Comparison of ENCODE assay signal across 31 cellular contexts in the genomic region with DNA sequence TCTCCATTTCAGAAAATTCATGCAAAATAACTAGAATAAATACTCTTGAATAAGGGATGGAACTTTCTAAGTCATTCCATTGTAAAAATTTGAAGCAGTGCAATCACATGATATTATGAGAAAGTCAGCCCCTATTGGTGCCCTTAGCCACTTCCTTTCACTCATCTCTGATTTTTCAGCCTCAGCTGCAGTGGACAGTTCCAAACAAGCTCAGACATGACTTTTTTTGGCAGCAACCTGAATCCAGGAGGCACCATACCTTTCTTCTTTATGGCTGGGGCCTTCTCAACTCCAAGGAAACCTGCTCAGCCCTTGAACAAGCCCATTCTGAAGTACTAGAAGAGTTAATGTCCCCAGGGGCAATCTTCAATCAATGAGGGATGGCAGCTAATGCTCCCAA. TPM values are rescaled to one million over a fixed set of nuclear protein-coding genes. Genes with fewer than 3 reads are reported as not detected.
A peak's percentile ranks its signal among the peaks of the same experiment; 100 is the strongest.
DNase-seq lines count a peak whose midpoint lies in the region; ATAC-seq, FAIRE-seq and TF ChIP-seq lines count a peak whose summit lies in the region.
"Had no signal": no experiment of that assay in that cellular context is flagged by ENCODE, and none has a peak within 500 bp of the region (broad histone marks: within the 10 kb centered on the region; RNA-seq: fewer than 3 reads in every experiment).

No MANE protein-coding gene starts in this region.

- no peak overlapping the region for H2BK120ac ChIP-seq in trophoblast cell (ENCODE audit: insufficient read depth, low read length, poor library complexity)

- H3K36me3 Mint-ChIP-seq in MCF 10A (ENCODE audit: insufficient read depth, unreplicated experiment): peaks cover 5% of the 10 kb centered on the region

- no peak overlapping the region for H3K14ac ChIP-seq in trophoblast cell (ENCODE audit: low read length)

- H3K9me3 ChIP-seq in breast epithelium (no peaks in the 10 kb centered on the region), trophoblast cell (ENCODE audit: insufficient read depth, low read depth, low read length) (no peaks in the 10 kb centered on the region), uterus (no peaks in the 10 kb centered on the region)
- H3K9me3 ChIP-seq: BLaER1 treated with 17β-estradiol and CSF1 and Interleukin-3, amounts not matched to agents 10 nM and 100 nM had no signal

- H2BK12ac ChIP-seq in trophoblast cell (ENCODE audit: low read length): peak overlapping the region; percentile 60

- H4K8ac ChIP-seq in trophoblast cell (ENCODE audit: low read depth, low read length): no peak overlapping the region

- H3K27ac ChIP-seq in breast epithelium (no peak overlapping the region), trophoblast cell (ENCODE audit: low read depth, low read length) (no peak overlapping the region), uterus (no peak overlapping the region)
- H3K27ac ChIP-seq: BLaER1 treated with 17β-estradiol and CSF1 and Interleukin-3, amounts not matched to agents 10 nM and 100 nM; PC-9 had no signal

- H3K36me3 ChIP-seq in breast epithelium (no peaks in the 10 kb centered on the region), bronchial epithelial cell (ENCODE audit: control insufficient read depth, insufficient read depth, low read length) (no peaks in the 10 kb centered on the region), trophoblast cell (ENCODE audit: control insufficient read depth in 1 of 2, insufficient read depth in 2 of 2, low read length in 2 of 2) (no peaks in the 10 kb centered on the region), uterus (no peaks in the 10 kb centered on the region)
- H3K36me3 ChIP-seq: BLaER1 treated with 17β-estradiol and CSF1 and Interleukin-3, amounts not matched to agents 10 nM and 100 nM had no signal

- H3K27me3 ChIP-seq in breast epithelium (no peaks in the 10 kb centered on the region), bronchial epithelial cell (ENCODE audit: control insufficient read depth, insufficient read depth, low read length) (no peaks in the 10 kb centered on the region), trophoblast cell (ENCODE audit: insufficient read depth, low read length) (no peaks in the 10 kb centered on the region), uterus (no peaks in the 10 kb centered on the region)
- H3K27me3 ChIP-seq: BLaER1 treated with 17β-estradiol and CSF1 and Interleukin-3, amounts not matched to agents 10 nM and 100 nM had no signal

- H3K27me3 Mint-ChIP-seq in MCF 10A (ENCODE audit: insufficient read depth, unreplicated experiment): no peaks in the 10 kb centered on the region
- H3K27me3 Mint-ChIP-seq: CD4-positive, alpha-beta T cell had no signal

- no peak overlapping the region for H2BK5ac ChIP-seq in trophoblast cell (ENCODE audit: low read depth, low read length, poor library complexity)

- no peak for ATAC-seq in HG03045 (IDR thresholded peaks at IDR 0.05; ENCODE audit: unreplicated experiment)

- H3K9ac ChIP-seq in trophoblast cell (ENCODE audit: low read length): no peak overlapping the region
- H3K9ac ChIP-seq: BLaER1 treated with 17β-estradiol and CSF1 and Interleukin-3, amounts not matched to agents 10 nM and 100 nM had no signal

- BruUV-seq in MCF 10A (replicated peaks; lab: Mats Ljungman, UMichigan): no TSS peak

- no peaks in the 10 kb centered on the region for H3K79me2 ChIP-seq in trophoblast cell (ENCODE audit: control insufficient read depth, insufficient read depth, low read length, poor library complexity)

- H3K23ac ChIP-seq in trophoblast cell (ENCODE audit: low read length): no peak overlapping the region

- TF ChIP-seq POLR2A in breast epithelium (IDR thresholded peaks at IDR 0.05) (no peak), uterus (IDR thresholded peaks at IDR 0.05) (no peak)

- H4K91ac ChIP-seq in trophoblast cell (ENCODE audit: low read depth, low read length): no peak overlapping the region

- H2AK5ac ChIP-seq in trophoblast cell (ENCODE audit: low read length): no peak overlapping the region

- H3K9me3 Mint-ChIP-seq in MCF 10A (ENCODE audit: unreplicated experiment): no peaks in the 10 kb centered on the region
- H3K9me3 Mint-ChIP-seq: CD4-positive, alpha-beta T cell; HFFc6 had no signal

- DNase-seq in MCF 10A (ENCODE audit: unreplicated experiment): peak; percentile 47
- no peak for DNase-seq in breast epithelium (ENCODE audit: low spot score in 2 of 2)
- DNase-seq in bronchial epithelial cell (ENCODE audit: low read depth): peak; percentile 78
- DNase-seq in trophoblast cell: no peak
- no peak for DNase-seq in uterus
- DNase-seq in OCI-M2 (lab: John Stamatoyannopoulos, UW; ENCODE audit: unreplicated experiment): no peak
- DNase-seq: AML-193; CD4-positive, alpha-beta T cell; H7; HFFc6; Karpas-422; NCI-H1092 treated with DMSO at 0.1 percent for 48 hours; NCI-H146; NCI-H1930; NCI-H2107; NCI-H446 treated with DMSO at 0.1 percent for 48 hours; NCI-H526; NCI-H82; NK-92 treated with Interleukin-12 subunit alpha and Interleukin-12 subunit beta, amount 100 ng/mL, for 24 hours; PC-9; SHP77; SW 1271; T-helper 2 cell had no signal

- intact Hi-C loops in MCF 10A (cut with micrococcal nuclease) (no loop called here), breast epithelium (cut with DNase I; ENCODE audit: low total_unique reads) (no loop called here), uterus (cut with DNase I; ENCODE audit: low total_unique reads) (no loop called here)

- no peak overlapping the region for H3K18ac ChIP-seq in trophoblast cell (ENCODE audit: low read length)

- no peak for FAIRE-seq in bronchial epithelial cell (lab: Jason Lieb, UNC)
- FAIRE-seq: A204.1, D721Med, G401.6, GM12891, GM19239 had no signal

- TF ChIP-seq CTCF in MCF 10A (IDR thresholded peaks at IDR 0.05; ENCODE audit: unreplicated experiment) (no peak), breast epithelium (IDR thresholded peaks at IDR 0.05) (no peak), bronchial epithelial cell (IDR thresholded peaks at IDR 0.05; ENCODE audit: insufficient read depth, low read length, severe bottlenecking) (no peak), uterus (IDR thresholded peaks at IDR 0.05) (no peak)

- H2AFZ ChIP-seq in trophoblast cell (ENCODE audit: insufficient read depth, low read length, poor library complexity): no peak overlapping the region
- H2AFZ ChIP-seq: PC-9 had no signal

- H3K4me2 ChIP-seq in trophoblast cell (ENCODE audit: low read length): no peak overlapping the region
- H3K4me2 ChIP-seq: BLaER1 treated with 17β-estradiol and CSF1 and Interleukin-3, amounts not matched to agents 10 nM and 100 nM; PC-9 had no signal

- POLR2A ChIA-PET in MCF 10A (lab: Yijun Ruan, JAX): interaction anchor here (0.5 to 0.9 kb wide), 4 partner anchors 10 to 178 kb away, joined by 3 read pairs; no protein-coding TSS in a partner anchor

- H3K4me3 Mint-ChIP-seq in MCF 10A (ENCODE audit: unreplicated experiment): no peak overlapping the region
- H3K4me3 Mint-ChIP-seq: CD4-positive, alpha-beta T cell; HFFc6 had no signal

- TF ChIP-seq RAD21 in Ishikawa (IDR thresholded peaks at IDR 0.05; ENCODE audit: low read depth): no peak

- H3K4me3 ChIP-seq in breast epithelium (no peak overlapping the region), bronchial epithelial cell (ENCODE audit: low read depth, low read length) (no peak overlapping the region), trophoblast cell (ENCODE audit: low read depth, low read length) (no peak overlapping the region), uterus (no peak overlapping the region)
- H3K4me3 ChIP-seq: BLaER1 treated with 17β-estradiol and CSF1 and Interleukin-3, amounts not matched to agents 10 nM and 100 nM; PC-9 had no signal

- no peak overlapping the region for H3K4ac ChIP-seq in trophoblast cell (ENCODE audit: low read depth, low read length)

- CTCF ChIA-PET in MCF 10A (lab: Yijun Ruan, JAX): interaction anchor here (1.3 kb wide), 1 partner anchor 180 kb away, joined by 4 read pairs; no protein-coding TSS in a partner anchor

- H3K4me1 ChIP-seq in breast epithelium (no peaks in the 10 kb centered on the region), trophoblast cell (ENCODE audit: control insufficient read depth in 1 of 2, insufficient read depth in 2 of 2, low read length in 2 of 2) (no peaks in the 10 kb centered on the region), uterus (no peaks in the 10 kb centered on the region)

- no peak overlapping the region for H3K27ac Mint-ChIP-seq in MCF 10A (ENCODE audit: low read depth, unreplicated experiment)
- H3K27ac Mint-ChIP-seq: CD4-positive, alpha-beta T cell; HFFc6 had no signal

- no peak overlapping the region for H4K12ac ChIP-seq in trophoblast cell (ENCODE audit: low read depth, low read length)

- H3K4me1 Mint-ChIP-seq in MCF 10A (ENCODE audit: insufficient read depth, unreplicated experiment): peaks cover 12% of the 10 kb centered on the region

- no peak for TF ChIP-seq EP300 in Ishikawa (IDR thresholded peaks at IDR 0.05; ENCODE audit: borderline replicate concordance)

- H3K79me1 ChIP-seq in trophoblast cell (ENCODE audit: low read length): no peaks in the 10 kb centered on the region

TF ChIP-seq in Ishikawa, 13 proteins besides CTCF, POLR2A, EP300 and RAD21:
- TF ChIP-seq, protein P1, sequence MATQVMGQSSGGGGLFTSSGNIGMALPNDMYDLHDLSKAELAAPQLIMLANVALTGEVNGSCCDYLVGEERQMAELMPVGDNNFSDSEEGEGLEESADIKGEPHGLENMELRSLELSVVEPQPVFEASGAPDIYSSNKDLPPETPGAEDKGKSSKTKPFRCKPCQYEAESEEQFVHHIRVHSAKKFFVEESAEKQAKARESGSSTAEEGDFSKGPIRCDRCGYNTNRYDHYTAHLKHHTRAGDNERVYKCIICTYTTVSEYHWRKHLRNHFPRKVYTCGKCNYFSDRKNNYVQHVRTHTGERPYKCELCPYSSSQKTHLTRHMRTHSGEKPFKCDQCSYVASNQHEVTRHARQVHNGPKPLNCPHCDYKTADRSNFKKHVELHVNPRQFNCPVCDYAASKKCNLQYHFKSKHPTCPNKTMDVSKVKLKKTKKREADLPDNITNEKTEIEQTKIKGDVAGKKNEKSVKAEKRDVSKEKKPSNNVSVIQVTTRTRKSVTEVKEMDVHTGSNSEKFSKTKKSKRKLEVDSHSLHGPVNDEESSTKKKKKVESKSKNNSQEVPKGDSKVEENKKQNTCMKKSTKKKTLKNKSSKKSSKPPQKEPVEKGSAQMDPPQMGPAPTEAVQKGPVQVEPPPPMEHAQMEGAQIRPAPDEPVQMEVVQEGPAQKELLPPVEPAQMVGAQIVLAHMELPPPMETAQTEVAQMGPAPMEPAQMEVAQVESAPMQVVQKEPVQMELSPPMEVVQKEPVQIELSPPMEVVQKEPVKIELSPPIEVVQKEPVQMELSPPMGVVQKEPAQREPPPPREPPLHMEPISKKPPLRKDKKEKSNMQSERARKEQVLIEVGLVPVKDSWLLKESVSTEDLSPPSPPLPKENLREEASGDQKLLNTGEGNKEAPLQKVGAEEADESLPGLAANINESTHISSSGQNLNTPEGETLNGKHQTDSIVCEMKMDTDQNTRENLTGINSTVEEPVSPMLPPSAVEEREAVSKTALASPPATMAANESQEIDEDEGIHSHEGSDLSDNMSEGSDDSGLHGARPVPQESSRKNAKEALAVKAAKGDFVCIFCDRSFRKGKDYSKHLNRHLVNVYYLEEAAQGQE (IDR thresholded peaks at IDR 0.05; ENCODE audit: low read depth): peak; percentile 50; the same call in 1 of the 2 replicates
- TF ChIP-seq CEBPB (IDR thresholded peaks at IDR 0.05): no peak

RNA-seq across cellular contexts. Expression of gene MAPK10, which starts 40.5 kb away (rescaled TPM):
- 4.7 and 5.3 TPM in 2 replicates for total RNA-seq in MCF 10A (2022)
- 10 to 100 TPM; 18.4 to 46.2 (median 24.6) TPM for total RNA-seq in breast epithelium
- total RNA-seq in bronchial epithelial cell: 3.4 and 5.4 TPM in 2 replicates
- polyA plus RNA-seq in trophoblast cell (2013): 2.0 and 2.3 TPM in 2 replicates
- total RNA-seq in uterus: 100 to 1,000 TPM in 1 of 4 donors, 10 to 100 TPM in 3; 38.2 to 144 (median 73.0) TPM

Comparison
In these comparisons a context has a peak if more than half of its experiments do, and no peak if none do; other contexts are left out.
1. DNase-seq: peak in MCF 10A (single experiment) and bronchial epithelial cell (single experiment); none in breast epithelium (0 of 2), trophoblast cell (0 of 2), uterus (0 of 2) and OCI-M2 (single experiment).